ENCODE assay signal across 1 cellular context in genomic region chr5:151721087-151721646, GRCh38.
TF ChIP-seq lines count a peak whose summit lies in the region.

No MANE protein-coding gene starts in this region.

TF ChIP-seq in K562, 482 proteins besides CTCF, POLR2A, EP300 and RAD21 (continued from another document):
- TF ChIP-seq MCM3 (IDR thresholded peaks at IDR 0.05) (no peak), NFE2 (IDR thresholded peaks at IDR 0.05; ENCODE audit: low read depth) (0 out of 2 replicates have a peak, but pooled peaks have one; percentile 29), KAT8 (IDR thresholded peaks at IDR 0.05; ENCODE audit: low read depth) (no peak), NKRF (IDR thresholded peaks at IDR 0.05; ENCODE audit: borderline replicate concordance) (no peak), ZNF140 (CRISPR knock-in tag; IDR thresholded peaks at IDR 0.05) (no peak), MCM7 (IDR thresholded peaks at IDR 0.05) (no peak)
